8 cellular contexts compared by ENCODE assay signal in the genomic region with DNA sequence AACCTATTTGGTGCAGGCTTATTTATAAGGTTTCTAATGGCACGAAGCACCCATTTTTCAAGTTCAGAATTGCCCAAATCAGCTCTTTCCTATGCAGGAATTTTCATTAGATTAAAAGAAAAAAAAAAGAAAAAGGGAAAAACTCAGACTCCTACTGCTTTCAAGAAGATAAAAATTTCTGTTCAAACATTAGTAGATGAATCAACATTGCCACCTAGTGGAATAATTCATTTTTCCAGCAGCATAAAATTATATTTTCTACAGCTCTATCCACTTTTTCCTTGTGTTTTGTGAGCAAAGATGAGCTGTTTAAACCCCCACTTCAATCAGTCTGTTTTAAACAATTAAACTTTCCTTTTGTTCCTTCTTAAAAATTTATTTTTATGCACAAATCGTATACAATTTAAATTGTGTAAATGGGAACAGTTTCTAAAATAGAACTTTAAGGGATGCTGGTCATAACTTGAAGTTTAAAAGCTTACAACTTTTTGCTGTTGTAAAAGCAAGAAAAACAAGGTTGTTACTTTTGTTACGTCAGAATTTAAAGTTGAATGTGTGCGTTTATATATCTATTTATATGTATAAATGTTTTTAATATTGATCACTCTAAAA.
DNase-seq lines count a peak whose midpoint lies in the region; ATAC-seq and TF ChIP-seq lines count a peak whose summit lies in the region.

No MANE protein-coding gene starts in this region.

- no peaks in the 10 kb centered on the region for H3K27me3 ChIP-seq in BJ (ENCODE audit: control insufficient read depth, insufficient read depth, low read length)
- H3K27me3 ChIP-seq in PC-9 (ENCODE audit: insufficient read depth, low read depth): no peaks in the 10 kb centered on the region
- no peaks in the 10 kb centered on the region for H3K27me3 ChIP-seq in spleen (replicated peaks in 1 of 7)
- no peaks in the 10 kb centered on the region for H3K27me3 ChIP-seq in brain microvascular endothelial cell (replicated peaks)

- no peaks in the 10 kb centered on the region for H3K9me3 ChIP-seq in PC-9 (ENCODE audit: insufficient read depth, low read depth)
- no peaks in the 10 kb centered on the region for H3K9me3 ChIP-seq in spleen

- H3K4me2 ChIP-seq in PC-9: no peak overlapping the region

- ATAC-seq in HG03565 (IDR thresholded peaks at IDR 0.05; ENCODE audit: unreplicated experiment) (no peak), HG02870 (IDR thresholded peaks at IDR 0.05; ENCODE audit: unreplicated experiment) (no peak)

- no peak overlapping the region for H2AFZ ChIP-seq in PC-9

- intact Hi-C loops in PC-9 (cut with micrococcal nuclease; ENCODE audit: unreplicated experiment) (no loop called here), spleen (cut with DNase I; ENCODE audit: low total_unique reads) (no loop called here)

- no peak for TF ChIP-seq POLR2A in spleen (IDR thresholded peaks at IDR 0.05)

- no peaks in the 10 kb centered on the region for H3K79me2 ChIP-seq in PC-9 (ENCODE audit: low read depth)

- no peaks in the 10 kb centered on the region for H3F3A ChIP-seq in PC-9 (ENCODE audit: insufficient read depth, low read depth)

- H3K9me2 ChIP-seq in PC-9 (ENCODE audit: insufficient read depth): no peaks in the 10 kb centered on the region

- POLR2A ChIA-PET in BJ (lab: Charles Lee): no interaction called here
- POLR2A ChIA-PET in HEK293T (lab: Yijun Ruan, JAX): no interaction called here
- POLR2A ChIA-PET in PC-9 (lab: Charles Lee; ENCODE audit: unreplicated experiment): no interaction called here

- no peak overlapping the region for H3K27ac ChIP-seq in PC-9
- H3K27ac ChIP-seq in spleen: no peak overlapping the region
- no peak overlapping the region for H3K27ac ChIP-seq in brain microvascular endothelial cell

- no peaks in the 10 kb centered on the region for H3K36me3 ChIP-seq in BJ (ENCODE audit: control insufficient read depth, insufficient read depth, low read length)
- no peaks in the 10 kb centered on the region for H3K36me3 ChIP-seq in PC-9 (ENCODE audit: low read depth)
- no peaks in the 10 kb centered on the region for H3K36me3 ChIP-seq in spleen
- H3K36me3 ChIP-seq in brain microvascular endothelial cell (replicated peaks): no peaks in the 10 kb centered on the region

- TF ChIP-seq CTCF in BJ (IDR thresholded peaks at IDR 0.05; ENCODE audit: insufficient read depth, low read depth, low read length) (peak; percentile 36; the same call in 1 of the 2 replicates), PC-9 (conservative IDR thresholded peaks at IDR 0.05) (peak; percentile 75), fibroblast of pulmonary artery (IDR thresholded peaks at IDR 0.05; ENCODE audit: low read length, missing control alignments) (peak; percentile 53), spleen (IDR thresholded peaks at IDR 0.05 in 8 of 11, conservative IDR thresholded peaks at IDR 0.05 in 3 of 11) (peak in 7 of 11 experiments; percentile 22 to 56 (median 47)), brain microvascular endothelial cell (IDR thresholded peaks at IDR 0.05; ENCODE audit: low read depth, low read length, missing control alignments) (no peak)

- BruUV-seq in PC-9 (replicated peaks; lab: Mats Ljungman, UMichigan): no TSS peak

- H3K4me1 ChIP-seq in PC-9 (replicated peaks; ENCODE audit: insufficient read depth) (no peaks in the 10 kb centered on the region), spleen (no peaks in the 10 kb centered on the region)

- 39 to 46% (median 40%) methylated on average over 4 of the region's 4 CpGs for WGBS in spleen, 5 donors

- H4K20me1 ChIP-seq in PC-9 (ENCODE audit: insufficient read depth): no peaks in the 10 kb centered on the region

- in situ Hi-C loops in brain microvascular endothelial cell (cut with HindIII; ENCODE audit: low pct_ligation_motif_present, low sequenced_read_pairs): no loop called here

- no peak overlapping the region for H3K4me3 ChIP-seq in BJ (ENCODE audit: low read depth, low read length)
- no peak overlapping the region for H3K4me3 ChIP-seq in PC-9
- H3K4me3 ChIP-seq in fibroblast of pulmonary artery (replicated peaks; ENCODE audit: low read depth, low read length): no peak overlapping the region
- no peak overlapping the region for H3K4me3 ChIP-seq in spleen
- H3K4me3 ChIP-seq in brain microvascular endothelial cell (ENCODE audit: low read depth, low read length): no peak overlapping the region

- DNase-seq in BJ (ENCODE audit: low read depth): peak; percentile 0
- DNase-seq in HEK293T (ENCODE audit: extremely low spot score): peak; percentile 3
- DNase-seq in PC-9: peak in 1 of 2 experiments; percentile 34
- peak; percentile 44 for DNase-seq in fibroblast of pulmonary artery (ENCODE audit: low read depth)
- DNase-seq in spleen: no peak
- no peak for DNase-seq in brain microvascular endothelial cell

- CTCF ChIA-PET in BJ (lab: Yijun Ruan, JAX) (interaction anchor here (1.0 to 1.5 kb wide), 2 partner anchors 11 to 13 kb away, joined by 3 read pairs; no protein-coding TSS in a partner anchor), HEK293T (lab: Yijun Ruan, JAX) (interaction anchor here (0.7 kb wide), 1 partner anchor 450 kb away, joined by 4 read pairs; no protein-coding TSS in a partner anchor), PC-9 (lab: Charles Lee) (interaction anchor here (0.7 kb wide), 1 partner anchor 21 kb away, joined by 3 read pairs; no protein-coding TSS in a partner anchor)

TF ChIP-seq in HEK293T, 16 proteins besides CTCF, POLR2A, EP300 and RAD21:
- TF ChIP-seq FOXA1 (IDR thresholded peaks at IDR 0.05) (no peak), NFRKB (IDR thresholded peaks at IDR 0.05) (no peak), LEF1 (IDR thresholded peaks at IDR 0.05; ENCODE audit: borderline replicate concordance) (no peak), ZNF384 (IDR thresholded peaks at IDR 0.05) (peak; percentile 12; the same call in 1 of the 2 replicates), FOXK2 (IDR thresholded peaks at IDR 0.05) (no peak)

Comparison
In these comparisons a context has a peak if more than half of its experiments do, and no peak if none do; other contexts are left out.
1. DNase-seq: peak in BJ (single experiment), HEK293T (single experiment) and fibroblast of pulmonary artery (single experiment); none in spleen (single experiment) and brain microvascular endothelial cell (single experiment).